ENCODE assay signal across 8 cellular contexts in the genomic region with DNA sequence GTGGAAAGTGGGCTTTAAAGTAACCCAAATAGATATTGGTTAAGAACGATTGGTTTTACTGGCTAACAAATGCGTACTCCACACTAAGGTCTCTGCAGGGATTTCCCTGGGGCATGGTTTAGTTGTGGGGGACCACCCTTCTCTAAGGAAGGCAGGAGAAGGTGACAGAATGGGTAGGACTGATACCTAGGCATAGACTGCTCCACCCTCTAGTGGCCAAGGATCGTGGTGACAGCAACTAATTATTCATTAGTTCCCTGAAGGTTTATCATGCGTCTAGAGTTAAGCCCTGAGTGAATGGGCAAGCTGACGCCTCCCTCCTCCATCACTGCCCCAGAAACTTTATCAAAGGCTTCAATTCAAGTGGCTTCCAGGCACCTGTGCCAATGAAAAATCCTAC. TPM values are rescaled to one million over a fixed set of nuclear protein-coding genes. Genes with fewer than 3 reads are reported as not detected.
DNase-seq lines count a peak whose midpoint lies in the region; ATAC-seq, FAIRE-seq and TF ChIP-seq lines count a peak whose summit lies in the region.

No MANE protein-coding gene starts in this region.

- H3K4me2 ChIP-seq in endothelial cell of umbilical vein (ENCODE audit: insufficient read depth, low read length) = no peak overlapping the region

- no peak overlapping the region for H3K4me3 ChIP-seq in AG09309 (ENCODE audit: control insufficient read depth, low read depth, low read length)
- no peak overlapping the region for H3K4me3 ChIP-seq in endothelial cell of umbilical vein (replicated peaks in 1 of 3; ENCODE audit: insufficient read depth in 1 of 3, low read depth in 1 of 3, low read length in 3 of 3)
- H3K4me3 ChIP-seq in stomach smooth muscle (ENCODE audit: low read length in 2 of 2) = no peak overlapping the region

- BruUV-seq in endothelial cell of umbilical vein (replicated peaks; lab: Mats Ljungman, UMichigan) = no TSS peak

- no peaks in the 10 kb centered on the region for H3K9me1 ChIP-seq in endothelial cell of umbilical vein (replicated peaks; ENCODE audit: control insufficient read depth, extremely low read depth, insufficient read depth, low read length)

- TF ChIP-seq POLR2A in endothelial cell of umbilical vein (IDR thresholded peaks at IDR 0.05; ENCODE audit: low read depth, low read length) = no peak

- in situ Hi-C loops in GM13977 (cut with MboI; ENCODE audit: low pct_unique_long_range_greater_than_20kb, low sequenced_read_pairs, unreplicated experiment) = no loop called here

- ATAC-seq in HG03457 (IDR thresholded peaks at IDR 0.05; ENCODE audit: unreplicated experiment) = no peak

- intact Hi-C loops in endothelial cell of umbilical vein (cut with micrococcal nuclease) = no loop called here
- intact Hi-C loops in posterior cingulate gyrus (cut with DNase I) = loop anchor here (5.0 kb wide), 1 partner anchor 201 kb away; no protein-coding TSS in a partner anchor

- dilution Hi-C loops in endothelial cell of umbilical vein (cut with MboI; ENCODE audit: extremely low pct_ligation_motif_present, low sequenced_read_pairs) = no loop called here

- no peak overlapping the region for H3K27ac ChIP-seq in endothelial cell of umbilical vein (ENCODE audit: insufficient read depth, low read depth, low read length)
- peak overlapping the region; percentile 11 for H3K27ac ChIP-seq in stomach smooth muscle (ENCODE audit: low read length)

- H2AFZ ChIP-seq in endothelial cell of umbilical vein (ENCODE audit: low read depth, low read length) = no peak overlapping the region

- H3K9ac ChIP-seq in endothelial cell of umbilical vein (replicated peaks; ENCODE audit: extremely low read depth, insufficient read depth, low read length) = no peak overlapping the region
- no peak overlapping the region for H3K9ac ChIP-seq in stomach smooth muscle (ENCODE audit: low read length in 2 of 2)

- CTCF ChIA-PET in endothelial cell of umbilical vein (lab: Charles Lee) = interaction anchor here (0.6 to 10.0 kb wide), 10 partner anchors 11 to 728 kb away, joined by 3 to 368 read pairs (median 3); partner anchors contain the start of gene CCDC197

- no peaks in the 10 kb centered on the region for H3K4me1 ChIP-seq in endothelial cell of umbilical vein (ENCODE audit: control insufficient read depth, extremely low read depth, insufficient read depth, low read length)
- H3K4me1 ChIP-seq in stomach smooth muscle (ENCODE audit: control insufficient read depth, insufficient read depth, low read length) = peaks cover 33% of the 10 kb centered on the region

- H3K27me3 ChIP-seq in endothelial cell of umbilical vein (ENCODE audit: control insufficient read depth in 2 of 2, insufficient read depth in 2 of 2, low read length in 2 of 2) = peaks cover 0 to 3% of the 10 kb centered on the region in 2 experiments
- H3K27me3 ChIP-seq in stomach smooth muscle (ENCODE audit: control insufficient read depth in 1 of 2, insufficient read depth in 2 of 2, low read length in 2 of 2) = no peaks in the 10 kb centered on the region

- H4K20me1 ChIP-seq in endothelial cell of umbilical vein (replicated peaks; ENCODE audit: control insufficient read depth, extremely low read depth, insufficient read depth, low read length) = no peaks in the 10 kb centered on the region

- H3K9me3 ChIP-seq in endothelial cell of umbilical vein (replicated peaks; ENCODE audit: control insufficient read depth, insufficient read depth, low read length) (no peaks in the 10 kb centered on the region), stomach smooth muscle (ENCODE audit: control insufficient read depth in 2 of 2, low read length in 2 of 2) (no peaks in the 10 kb centered on the region)

- TF ChIP-seq CTCF in AG09309 (IDR thresholded peaks at IDR 0.05; ENCODE audit: control insufficient read depth, insufficient read depth, low read depth, low read length, missing control alignments) (peak; percentile 52), GM13977 (IDR thresholded peaks at IDR 0.05; ENCODE audit: extremely low read depth, insufficient read depth, missing control alignments) (peak; percentile 49), endothelial cell of umbilical vein (IDR thresholded peaks at IDR 0.05; ENCODE audit: extremely low read depth in 1 of 2, insufficient read depth in 1 of 2, low read depth in 1 of 2, low read length in 2 of 2) (peak; percentile 39 to 45)

- no peaks in the 10 kb centered on the region for H3K36me3 ChIP-seq in endothelial cell of umbilical vein (ENCODE audit: control insufficient read depth in 2 of 2, extremely low read depth in 1 of 2, insufficient read depth in 2 of 2, low read length in 2 of 2)
- peaks cover 34 to 62% of the 10 kb centered on the region in 2 donors for H3K36me3 ChIP-seq in stomach smooth muscle (ENCODE audit: control insufficient read depth in 2 of 2, insufficient read depth in 2 of 2, low read length in 2 of 2)

- FAIRE-seq in endothelial cell of umbilical vein (lab: Jason Lieb, UNC) = no peak

- H3K79me2 ChIP-seq in endothelial cell of umbilical vein (ENCODE audit: control insufficient read depth, insufficient read depth, low read length) = no peaks in the 10 kb centered on the region

- DNase-seq in AG09309 (ENCODE audit: low read depth) = no peak
- peak; percentile 60 for DNase-seq in GM13977 (ENCODE audit: low spot score)
- peak; percentile 73 for DNase-seq in NCI-H748 (lab: John Stamatoyannopoulos, UW; ENCODE audit: unreplicated experiment)
- DNase-seq in endothelial cell of umbilical vein (ENCODE audit: low read depth, low spot score) = no peak
- DNase-seq in posterior cingulate gyrus = no peak
- no peak for DNase-seq in activated CD8-positive, alpha-beta memory T cell treated with anti-CD3 and anti-CD28 coated beads, Interleukin-2, amount 50 U/mL, for 48 hours

- POLR2A ChIA-PET in endothelial cell of umbilical vein (lab: Charles Lee) = no interaction called here

TF ChIP-seq in endothelial cell of umbilical vein, 7 proteins besides CTCF, POLR2A, EP300 and RAD21:
- no peak for TF ChIP-seq POLR2AphosphoS5 (IDR thresholded peaks at IDR 0.05; ENCODE audit: insufficient read depth, low read depth, low read length)

RNA-seq across cellular contexts. Expression of gene FAM181A, which starts 9.1 kb away (rescaled TPM):
- not detected in 2 replicates for total RNA-seq in endothelial cell of umbilical vein
- polyA plus RNA-seq in endothelial cell of umbilical vein = not detected in 2 replicates
- not detected in 2 replicates for polyA plus RNA-seq in endothelial cell of umbilical vein (2011; cell fraction: cytosol; rRNA removed)
- polyA plus RNA-seq in endothelial cell of umbilical vein (2011; cell fraction: nucleus; rRNA removed) = not detected in 2 replicates
- polyA plus RNA-seq in endothelial cell of umbilical vein (2012) = not detected in 2 replicates
- not detected in 2 replicates for polyA minus RNA-seq in endothelial cell of umbilical vein
- not detected for polyA minus RNA-seq in endothelial cell of umbilical vein (2011; cell fraction: cytosol; rRNA and poly(A)+ RNA removed)
- polyA minus RNA-seq in endothelial cell of umbilical vein (2011; cell fraction: nucleus; rRNA and poly(A)+ RNA removed) = not detected in 2 replicates

RNA-seq across cellular contexts. Expression of gene ASB2, which starts 40.1 kb away (rescaled TPM):
- not detected in 2 replicates for total RNA-seq in endothelial cell of umbilical vein
- not detected in 2 replicates for polyA plus RNA-seq in endothelial cell of umbilical vein
- not detected in 2 replicates for polyA plus RNA-seq in endothelial cell of umbilical vein (2011; cell fraction: cytosol; rRNA removed)
- polyA plus RNA-seq in endothelial cell of umbilical vein (2011; cell fraction: nucleus; rRNA removed) = not detected in 2 replicates
- polyA plus RNA-seq in endothelial cell of umbilical vein (2012) = not detected in 2 replicates
- polyA minus RNA-seq in endothelial cell of umbilical vein = not detected in 2 replicates
- polyA minus RNA-seq in endothelial cell of umbilical vein (2011; cell fraction: cytosol; rRNA and poly(A)+ RNA removed) = not detected
- polyA minus RNA-seq in endothelial cell of umbilical vein (2011; cell fraction: nucleus; rRNA and poly(A)+ RNA removed) = not detected in 2 replicates

Comparison
In these comparisons a context has a peak if more than half of its experiments do, and no peak if none do; other contexts are left out.
1. DNase-seq: peak in GM13977 (single experiment) and NCI-H748 (single experiment); none in AG09309 (single experiment), endothelial cell of umbilical vein (single experiment), posterior cingulate gyrus (0 of 10) and activated CD8-positive, alpha-beta memory T cell treated with anti-CD3 and anti-CD28 coated beads, Interleukin-2, amount 50 U/mL, for 48 hours (single experiment).
2. Peak in every context shown above with its lines, with median percentiles within 50 percentile points of each other: CTCF ChIP-seq.